Comparison of ENCODE assay signal across 1 cellular context in genomic region chr17:61425682-61426481, GRCh38.
TF ChIP-seq lines count a peak whose summit lies in the region.

No MANE protein-coding gene starts in this region.

TF ChIP-seq in HepG2, 621 proteins besides CTCF, POLR2A, EP300 and RAD21 (continued from another document and continues in another):
- TF ChIP-seq IRF2 (CRISPR knock-in tag; IDR thresholded peaks at IDR 0.05) (peak; percentile 78), EZH2 (conservative IDR thresholded peaks at IDR 0.05; ENCODE audit: low read depth, low read length) (no peak), ZFP41 (CRISPR knock-in tag; IDR thresholded peaks at IDR 0.05; ENCODE audit: borderline replicate concordance) (no peak), ZNF777 (CRISPR knock-in tag; IDR thresholded peaks at IDR 0.05) (peak; percentile 89), KLF16 (CRISPR knock-in tag; IDR thresholded peaks at IDR 0.05) (no peak), TGIF2 (CRISPR knock-in tag; IDR thresholded peaks at IDR 0.05) (no peak), SNAPC2 (CRISPR knock-in tag; IDR thresholded peaks at IDR 0.05) (no peak), WIZ (CRISPR knock-in tag; IDR thresholded peaks at IDR 0.05) (no peak), SIN3A (IDR thresholded peaks at IDR 0.05; ENCODE audit: borderline replicate concordance, low read depth, low read length) (no peak), NR3C1 (CRISPR knock-in tag; IDR thresholded peaks at IDR 0.05) (no peak), ELF4 (CRISPR knock-in tag; IDR thresholded peaks at IDR 0.05; ENCODE audit: borderline replicate concordance) (no peak), ZBED4 (CRISPR knock-in tag; IDR thresholded peaks at IDR 0.05; ENCODE audit: borderline replicate concordance) (no peak), HNF4G (IDR thresholded peaks at IDR 0.05; ENCODE audit: borderline replicate concordance, low read depth, low read length) (no peak), HNF4G (CRISPR knock-in tag; IDR thresholded peaks at IDR 0.05; ENCODE audit: borderline replicate concordance, low read depth) (peak; percentile 43; the same call in 1 of the 2 replicates), ZNF17 (CRISPR knock-in tag; IDR thresholded peaks at IDR 0.05) (no peak), ZNF552 (CRISPR knock-in tag; IDR thresholded peaks at IDR 0.05; ENCODE audit: borderline replicate concordance) (no peak), ZBTB3 (CRISPR knock-in tag; IDR thresholded peaks at IDR 0.05; ENCODE audit: borderline replicate concordance, low read depth) (no peak), ARHGAP35 (CRISPR knock-in tag; IDR thresholded peaks at IDR 0.05; ENCODE audit: borderline replicate concordance) (no peak), ZNF101 (CRISPR knock-in tag; IDR thresholded peaks at IDR 0.05; ENCODE audit: borderline replicate concordance, low read depth) (no peak), ZNF75D (CRISPR knock-in tag; IDR thresholded peaks at IDR 0.05; ENCODE audit: borderline replicate concordance) (no peak), ZFP82 (CRISPR knock-in tag; IDR thresholded peaks at IDR 0.05; ENCODE audit: borderline replicate concordance) (no peak), ZNF839 (CRISPR knock-in tag; IDR thresholded peaks at IDR 0.05; ENCODE audit: borderline replicate concordance) (no peak), ZNF335 (CRISPR knock-in tag; IDR thresholded peaks at IDR 0.05) (no peak), PHF20 (CRISPR knock-in tag; IDR thresholded peaks at IDR 0.05) (no peak), ZBTB21 (CRISPR knock-in tag; IDR thresholded peaks at IDR 0.05) (no peak), ZHX2 (IDR thresholded peaks at IDR 0.05; ENCODE audit: low read depth) (no peak), ZHX2 (CRISPR knock-in tag; IDR thresholded peaks at IDR 0.05; ENCODE audit: borderline replicate concordance) (no peak), ZNF460 (CRISPR knock-in tag; IDR thresholded peaks at IDR 0.05; ENCODE audit: borderline replicate concordance) (no peak), BRD4 (CRISPR knock-in tag; IDR thresholded peaks at IDR 0.05) (no peak), TMF1 (CRISPR knock-in tag; IDR thresholded peaks at IDR 0.05; ENCODE audit: low read depth) (no peak), HES4 (CRISPR knock-in tag; IDR thresholded peaks at IDR 0.05; ENCODE audit: borderline replicate concordance) (no peak), HOXA7 (CRISPR knock-in tag; IDR thresholded peaks at IDR 0.05) (no peak), ZNF598 (CRISPR knock-in tag; IDR thresholded peaks at IDR 0.05; ENCODE audit: borderline replicate concordance) (peak; percentile 78; the same call in 1 of the 2 replicates), PHF5A (CRISPR knock-in tag; IDR thresholded peaks at IDR 0.05; ENCODE audit: low read depth, unreplicated experiment) (no peak), MXI1 (IDR thresholded peaks at IDR 0.05; ENCODE audit: borderline replicate concordance, low read depth, low read length) (peak; percentile 41; the same call in 1 of the 3 replicates), CAMTA2 (CRISPR knock-in tag; IDR thresholded peaks at IDR 0.05; ENCODE audit: borderline replicate concordance) (no peak), ELF1 (CRISPR knock-in tag; IDR thresholded peaks at IDR 0.05) (0 out of 2 replicates have a peak, but pooled peaks have one; percentile 19), E2F1 (CRISPR knock-in tag; IDR thresholded peaks at IDR 0.05) (no peak), ZNF253 (CRISPR knock-in tag; IDR thresholded peaks at IDR 0.05; ENCODE audit: borderline replicate concordance) (no peak), ZNF564 (CRISPR knock-in tag; IDR thresholded peaks at IDR 0.05) (no peak), ZNF567 (CRISPR knock-in tag; IDR thresholded peaks at IDR 0.05; ENCODE audit: borderline replicate concordance) (0 out of 2 replicates have a peak, but pooled peaks have one; percentile 71), GMEB2 (CRISPR knock-in tag; IDR thresholded peaks at IDR 0.05; ENCODE audit: low read depth) (no peak), BCL6 (CRISPR knock-in tag; IDR thresholded peaks at IDR 0.05) (no peak)
- TF ChIP-seq, protein P1, sequence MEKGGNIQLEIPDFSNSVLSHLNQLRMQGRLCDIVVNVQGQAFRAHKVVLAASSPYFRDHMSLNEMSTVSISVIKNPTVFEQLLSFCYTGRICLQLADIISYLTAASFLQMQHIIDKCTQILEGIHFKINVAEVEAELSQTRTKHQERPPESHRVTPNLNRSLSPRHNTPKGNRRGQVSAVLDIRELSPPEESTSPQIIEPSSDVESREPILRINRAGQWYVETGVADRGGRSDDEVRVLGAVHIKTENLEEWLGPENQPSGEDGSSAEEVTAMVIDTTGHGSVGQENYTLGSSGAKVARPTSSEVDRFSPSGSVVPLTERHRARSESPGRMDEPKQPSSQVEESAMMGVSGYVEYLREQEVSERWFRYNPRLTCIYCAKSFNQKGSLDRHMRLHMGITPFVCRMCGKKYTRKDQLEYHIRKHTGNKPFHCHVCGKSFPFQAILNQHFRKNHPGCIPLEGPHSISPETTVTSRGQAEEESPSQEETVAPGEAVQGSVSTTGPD (CRISPR knock-in tag; IDR thresholded peaks at IDR 0.05), result no peak
- TF ChIP-seq, protein P2, sequence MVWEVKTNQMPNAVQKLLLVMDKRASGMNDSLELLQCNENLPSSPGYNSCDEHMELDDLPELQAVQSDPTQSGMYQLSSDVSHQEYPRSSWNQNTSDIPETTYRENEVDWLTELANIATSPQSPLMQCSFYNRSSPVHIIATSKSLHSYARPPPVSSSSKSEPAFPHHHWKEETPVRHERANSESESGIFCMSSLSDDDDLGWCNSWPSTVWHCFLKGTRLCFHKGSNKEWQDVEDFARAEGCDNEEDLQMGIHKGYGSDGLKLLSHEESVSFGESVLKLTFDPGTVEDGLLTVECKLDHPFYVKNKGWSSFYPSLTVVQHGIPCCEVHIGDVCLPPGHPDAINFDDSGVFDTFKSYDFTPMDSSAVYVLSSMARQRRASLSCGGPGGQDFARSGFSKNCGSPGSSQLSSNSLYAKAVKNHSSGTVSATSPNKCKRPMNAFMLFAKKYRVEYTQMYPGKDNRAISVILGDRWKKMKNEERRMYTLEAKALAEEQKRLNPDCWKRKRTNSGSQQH (CRISPR knock-in tag; IDR thresholded peaks at IDR 0.05; ENCODE audit: low read depth), result no peak
- TF ChIP-seq, protein P3, sequence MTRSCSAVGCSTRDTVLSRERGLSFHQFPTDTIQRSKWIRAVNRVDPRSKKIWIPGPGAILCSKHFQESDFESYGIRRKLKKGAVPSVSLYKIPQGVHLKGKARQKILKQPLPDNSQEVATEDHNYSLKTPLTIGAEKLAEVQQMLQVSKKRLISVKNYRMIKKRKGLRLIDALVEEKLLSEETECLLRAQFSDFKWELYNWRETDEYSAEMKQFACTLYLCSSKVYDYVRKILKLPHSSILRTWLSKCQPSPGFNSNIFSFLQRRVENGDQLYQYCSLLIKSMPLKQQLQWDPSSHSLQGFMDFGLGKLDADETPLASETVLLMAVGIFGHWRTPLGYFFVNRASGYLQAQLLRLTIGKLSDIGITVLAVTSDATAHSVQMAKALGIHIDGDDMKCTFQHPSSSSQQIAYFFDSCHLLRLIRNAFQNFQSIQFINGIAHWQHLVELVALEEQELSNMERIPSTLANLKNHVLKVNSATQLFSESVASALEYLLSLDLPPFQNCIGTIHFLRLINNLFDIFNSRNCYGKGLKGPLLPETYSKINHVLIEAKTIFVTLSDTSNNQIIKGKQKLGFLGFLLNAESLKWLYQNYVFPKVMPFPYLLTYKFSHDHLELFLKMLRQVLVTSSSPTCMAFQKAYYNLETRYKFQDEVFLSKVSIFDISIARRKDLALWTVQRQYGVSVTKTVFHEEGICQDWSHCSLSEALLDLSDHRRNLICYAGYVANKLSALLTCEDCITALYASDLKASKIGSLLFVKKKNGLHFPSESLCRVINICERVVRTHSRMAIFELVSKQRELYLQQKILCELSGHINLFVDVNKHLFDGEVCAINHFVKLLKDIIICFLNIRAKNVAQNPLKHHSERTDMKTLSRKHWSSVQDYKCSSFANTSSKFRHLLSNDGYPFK (CRISPR knock-in tag; IDR thresholded peaks at IDR 0.05; ENCODE audit: borderline replicate concordance), result no peak; the same call in 1 of the 2 replicates
- TF ChIP-seq, protein P4, sequence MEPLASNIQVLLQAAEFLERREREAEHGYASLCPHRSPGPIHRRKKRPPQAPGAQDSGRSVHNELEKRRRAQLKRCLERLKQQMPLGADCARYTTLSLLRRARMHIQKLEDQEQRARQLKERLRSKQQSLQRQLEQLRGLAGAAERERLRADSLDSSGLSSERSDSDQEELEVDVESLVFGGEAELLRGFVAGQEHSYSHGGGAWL (CRISPR knock-in tag; IDR thresholded peaks at IDR 0.05), result no peak
